Comparison of ENCODE assay signal across 18 cellular contexts in genomic region chr2:24594283-24594682, GRCh38.
DNase-seq lines count a peak whose midpoint lies in the region; TF ChIP-seq lines count a peak whose summit lies in the region.
"Had no signal": no experiment of that assay in that cellular context is flagged by ENCODE, and none has a peak within 500 bp of the region (broad histone marks: within the 10 kb centered on the region; RNA-seq: fewer than 3 reads in every experiment).

No MANE protein-coding gene starts in this region.

- H3K36me3 ChIP-seq in SK-N-MC (ENCODE audit: insufficient read depth, low read length) (no peaks in the 10 kb centered on the region), iPS-18a (ENCODE audit: control insufficient read depth, low read depth, low read length) (no peaks in the 10 kb centered on the region), endodermal cell (ENCODE audit: control insufficient read depth, insufficient read depth, low read length) (no peaks in the 10 kb centered on the region), colonic mucosa (no peaks in the 10 kb centered on the region)
- H3K36me3 ChIP-seq: BLaER1, HAP-1 had no signal

- intact Hi-C loops in colonic mucosa (cut with DNase I), result no loop called here

- H3K4me1 Mint-ChIP-seq in endodermal cell, result peaks cover 26% of the 10 kb centered on the region

- H3K27me3 Mint-ChIP-seq in endodermal cell (ENCODE audit: insufficient read depth), result no peaks in the 10 kb centered on the region
- H3K27me3 Mint-ChIP-seq: CD8-positive, alpha-beta memory T cell had no signal

- H3K9me3 Mint-ChIP-seq in endodermal cell, result no peaks in the 10 kb centered on the region
- H3K9me3 Mint-ChIP-seq: CD8-positive, alpha-beta memory T cell; HFFc6 had no signal

- H3K4me1 ChIP-seq in iPS-18a (ENCODE audit: control insufficient read depth, low read depth, low read length), result peaks cover 16% of the 10 kb centered on the region
- peaks cover 5% of the 10 kb centered on the region for H3K4me1 ChIP-seq in endodermal cell (ENCODE audit: control insufficient read depth, insufficient read depth, low read length)
- no peaks in the 10 kb centered on the region for H3K4me1 ChIP-seq in colonic mucosa
- H3K4me1 ChIP-seq: BLaER1, HAP-1 had no signal

- TF ChIP-seq CTCF in endodermal cell (conservative IDR thresholded peaks at IDR 0.05) (no peak), colonic mucosa (IDR thresholded peaks at IDR 0.05) (no peak)

- peak overlapping the region; percentile 5 for H3K9ac ChIP-seq in SK-N-MC (ENCODE audit: insufficient read length)
- no peak overlapping the region for H3K9ac ChIP-seq in iPS-18a (ENCODE audit: low read length)
- no peak overlapping the region for H3K9ac ChIP-seq in endodermal cell (ENCODE audit: extremely low read depth, low read length, poor library complexity, severe bottlenecking)
- no peak overlapping the region for H3K9ac ChIP-seq in colonic mucosa (ENCODE audit: low read depth in 2 of 2, low read length in 2 of 2)
- H3K9ac ChIP-seq: BLaER1 had no signal

- WGBS in endodermal cell (ENCODE audit: insufficient coverage in 1 of 2, insufficient read length in 1 of 2), 2 experiments, result 90 to 94% methylated on average over 2 of the region's 2 CpGs

- no peak overlapping the region for H3K27ac Mint-ChIP-seq in endodermal cell
- H3K27ac Mint-ChIP-seq: CD8-positive, alpha-beta memory T cell; HFFc6 had no signal

- DNase-seq in NCI-H1436 (lab: John Stamatoyannopoulos, UW) (peak; percentile 4), NCI-H1436 treated with DMSO at 0.1 percent for 48 hours (lab: John Stamatoyannopoulos, UW) (no peak), SK-N-MC (ENCODE audit: low read depth, low spot score) (no peak), fibroblast of gingiva (ENCODE audit: low read depth) (peak; percentile 10), endodermal cell (no peak), colonic mucosa (no peak), nucleus accumbens (lab: John Stamatoyannopoulos, UW) (no peak)
- DNase-seq: AML-193; Caco-2; CD8-positive, alpha-beta memory T cell; DMS 273 treated with DMSO at 0.1 percent for 48 hours; GOT3; HFFc6 had no signal

- no peaks in the 10 kb centered on the region for H3K36me3 Mint-ChIP-seq in endodermal cell (ENCODE audit: low read depth)

- no peak overlapping the region for H3K4me3 Mint-ChIP-seq in endodermal cell
- H3K4me3 Mint-ChIP-seq: CD8-positive, alpha-beta memory T cell; HFFc6 had no signal

- no peaks in the 10 kb centered on the region for H3K27me3 ChIP-seq in iPS-18a (ENCODE audit: control insufficient read depth, insufficient read depth, low read length)
- no peaks in the 10 kb centered on the region for H3K27me3 ChIP-seq in endodermal cell (ENCODE audit: control insufficient read depth, insufficient read depth, low read length, poor library complexity, severe bottlenecking)
- no peaks in the 10 kb centered on the region for H3K27me3 ChIP-seq in colonic mucosa
- H3K27me3 ChIP-seq: BLaER1 had no signal

- peak overlapping the region; percentile 32; the same call in 1 of the 2 replicates for H3K27ac ChIP-seq in SK-N-MC
- H3K27ac ChIP-seq in iPS-18a (ENCODE audit: low read length), result peak overlapping the region; percentile 21
- no peak overlapping the region for H3K27ac ChIP-seq in endodermal cell (ENCODE audit: low read depth, low read length)
- H3K27ac ChIP-seq in colonic mucosa, result no peak overlapping the region
- H3K27ac ChIP-seq: 22Rv1, BLaER1, HL-60 had no signal

- H3K9me3 ChIP-seq in SK-N-MC (ENCODE audit: low read depth, low read length) (no peaks in the 10 kb centered on the region), iPS-18a (ENCODE audit: control insufficient read depth, low read depth, low read length) (no peaks in the 10 kb centered on the region), endodermal cell (ENCODE audit: control insufficient read depth, low read length) (no peaks in the 10 kb centered on the region), colonic mucosa (no peaks in the 10 kb centered on the region)
- H3K9me3 ChIP-seq: BLaER1, Caco-2, HAP-1 had no signal

- peak overlapping the region; percentile 32; the same call in 1 of the 2 replicates for H3K4me3 ChIP-seq in SK-N-MC
- H3K4me3 ChIP-seq in iPS-18a (ENCODE audit: low read length), result no peak overlapping the region
- no peak overlapping the region for H3K4me3 ChIP-seq in endodermal cell (ENCODE audit: low read length)
- no peak overlapping the region for H3K4me3 ChIP-seq in colonic mucosa
- H3K4me3 ChIP-seq: BLaER1, HAP-1 had no signal

Comparison
In these comparisons a context has a peak if more than half of its experiments do, and no peak if none do; other contexts are left out.
1. DNase-seq: peak in NCI-H1436 (single experiment) and fibroblast of gingiva (single experiment); none in NCI-H1436 treated with DMSO at 0.1 percent for 48 hours (single experiment), SK-N-MC (single experiment), endodermal cell (single experiment), colonic mucosa (single experiment) and nucleus accumbens (0 of 56).
2. H3K27ac ChIP-seq: peak in SK-N-MC (single experiment) and iPS-18a (single experiment); none in endodermal cell (single experiment) and colonic mucosa (single experiment).